Comparison of ENCODE assay signal across 19 cellular contexts in genomic region chr16:1926223-1926718, GRCh38. TPM values are rescaled to one million over a fixed set of nuclear protein-coding genes. Genes with fewer than 3 reads are reported as not detected.
DNase-seq lines count a peak whose midpoint lies in the region; ATAC-seq and TF ChIP-seq lines count a peak whose summit lies in the region.
"Had no signal": no experiment of that assay in that cellular context is flagged by ENCODE, and none has a peak within 500 bp of the region (broad histone marks: within the 10 kb centered on the region; RNA-seq: fewer than 3 reads in every experiment).

No MANE protein-coding gene starts in this region.

- no peak overlapping the region for H4K91ac ChIP-seq in neuronal stem cell (ENCODE audit: low read depth, low read length, poor library complexity)

- H3K27ac ChIP-seq in neuronal stem cell (replicated peaks; ENCODE audit: low read length) (no peak overlapping the region), dorsolateral prefrontal cortex (no peak overlapping the region)
- H3K27ac ChIP-seq: C4-2B had no signal

- no peak for TF ChIP-seq CTCF in dorsolateral prefrontal cortex (IDR thresholded peaks at IDR 0.05 in 54 of 56, conservative IDR thresholded peaks at IDR 0.05 in 2 of 56; ENCODE audit: low read depth in 1 of 56, partially characterized antibody in 56 of 56)

- H2BK120ac ChIP-seq in neuronal stem cell (ENCODE audit: low read depth, low read length): no peak overlapping the region

- no peak overlapping the region for H3K18ac ChIP-seq in neuronal stem cell (ENCODE audit: low read length)

- no peak overlapping the region for H3K14ac ChIP-seq in neuronal stem cell (ENCODE audit: low read length)

- WGBS in neuronal stem cell (ENCODE audit: extremely low coverage in 2 of 2, insufficient read length in 2 of 2, insufficient replicate concordance in 1 of 2), 2 donors: no CpG with 5 or more reads among the region's 11 CpGs

- peak; percentile 68 for DNase-seq in Caki2 (ENCODE audit: low read depth)
- DNase-seq in NT2/D1 (ENCODE audit: low read depth, low spot score): peak; percentile 42
- peak; percentile 19 for DNase-seq in kidney tubule cell (ENCODE audit: low spot score)
- no peak for DNase-seq in neuronal stem cell (ENCODE audit: low spot score)
- no peak for DNase-seq in dorsolateral prefrontal cortex
- no peak for DNase-seq in hippocampal formation (lab: John Stamatoyannopoulos, UW)
- DNase-seq: BE2C; CD4-positive, alpha-beta memory T cell; DMS153; DMS79 treated with DMSO at 0.1 percent for 48 hours; EL; GF-D8; GOT3; Karpas-422 had no signal

- H3K27me3 ChIP-seq in NT2/D1 (ENCODE audit: insufficient read depth, insufficient read length) (peaks cover 26% of the 10 kb centered on the region), neuronal stem cell (ENCODE audit: control insufficient read depth in 3 of 3, insufficient read depth in 3 of 3, low read depth in 1 of 3, low read length in 3 of 3) (peaks cover 0 to 54% (median 20%) of the 10 kb centered on the region in 3 experiments), dorsolateral prefrontal cortex (peaks cover 0 to 56% (median 35%) of the 10 kb centered on the region in 45 donors)

- peak overlapping the region; percentile 43 for H2BK5ac ChIP-seq in neuronal stem cell (ENCODE audit: low read length)

- in situ Hi-C loops in Caki2 (cut with HindIII; ENCODE audit: low pct_unique_long_range_greater_than_20kb, low sequenced_read_pairs): no loop called here

- H2BK15ac ChIP-seq in neuronal stem cell (ENCODE audit: low read length): no peak overlapping the region

- H2BK12ac ChIP-seq in neuronal stem cell (ENCODE audit: low read length): no peak overlapping the region

- no peak overlapping the region for H3K4me2 ChIP-seq in neuronal stem cell (ENCODE audit: insufficient read depth, low read length, poor library complexity, severe bottlenecking)

- H3K79me1 ChIP-seq in neuronal stem cell (ENCODE audit: low read depth, low read length): no peaks in the 10 kb centered on the region

- no peak overlapping the region for H3K23ac ChIP-seq in neuronal stem cell (ENCODE audit: low read depth, low read length, poor library complexity)

- ATAC-seq in GM21390 (IDR thresholded peaks at IDR 0.05; ENCODE audit: unreplicated experiment): no peak
- ATAC-seq: HepG2 had no signal

- H2AFZ ChIP-seq in neuronal stem cell (ENCODE audit: low read length): no peak overlapping the region

- no peaks in the 10 kb centered on the region for H3K36me3 ChIP-seq in NT2/D1 (ENCODE audit: insufficient read depth, insufficient read length, low read length)
- H3K36me3 ChIP-seq in neuronal stem cell (replicated peaks in 1 of 2; ENCODE audit: control insufficient read depth in 2 of 2, insufficient read depth in 2 of 2, low read length in 2 of 2): no peaks in the 10 kb centered on the region
- H3K36me3 ChIP-seq: BE2C, HAP-1 had no signal

- no peak overlapping the region for H3K9ac ChIP-seq in NT2/D1 (ENCODE audit: insufficient read length, low read depth)
- H3K9ac ChIP-seq in neuronal stem cell (ENCODE audit: low read depth, low read length, poor library complexity): peak overlapping the region; percentile 12

- no peak overlapping the region for H4K8ac ChIP-seq in neuronal stem cell (ENCODE audit: low read depth, low read length)

- intact Hi-C loops in dorsolateral prefrontal cortex (cut with DNase I): loop anchor here (5.0 kb wide), 1 partner anchor 64 kb away; no protein-coding TSS in a partner anchor

- H3K4me1 ChIP-seq in NT2/D1 (ENCODE audit: insufficient read depth, insufficient read length) (peaks cover 22% of the 10 kb centered on the region), neuronal stem cell (ENCODE audit: control insufficient read depth in 2 of 2, insufficient read depth in 1 of 2, low read depth in 1 of 2, low read length in 2 of 2) (peaks cover under 1 to 14% of the 10 kb centered on the region in 2 donors)
- H3K4me1 ChIP-seq: BE2C had no signal

- H3K4me3 ChIP-seq in NT2/D1 (ENCODE audit: insufficient read length, low read depth) (no peak overlapping the region), neuronal stem cell (ENCODE audit: low read length in 2 of 2) (no peak overlapping the region), dorsolateral prefrontal cortex (no peak overlapping the region)
- H3K4me3 ChIP-seq: HAP-1 had no signal

- peaks cover 8% of the 10 kb centered on the region; the same call in 1 of the 2 replicates for H3K9me3 ChIP-seq in NT2/D1 (ENCODE audit: insufficient read depth, low read length)
- H3K9me3 ChIP-seq in neuronal stem cell (replicated peaks in 1 of 2; ENCODE audit: control insufficient read depth in 2 of 2, insufficient read depth in 1 of 2, low read depth in 1 of 2, low read length in 2 of 2): peaks cover 0 to 3% of the 10 kb centered on the region in 2 donors
- H3K9me3 ChIP-seq: BE2C, HAP-1 had no signal

- H2AK5ac ChIP-seq in neuronal stem cell (ENCODE audit: low read depth, low read length): peak overlapping the region; percentile 86

- no peak overlapping the region for H3K4ac ChIP-seq in neuronal stem cell (ENCODE audit: low read length)

RNA-seq across cellular contexts. Expression of gene HS3ST6, which starts 8.1 kb away (rescaled TPM):
- total RNA-seq in Caki2 (2014; rRNA removed; shearing (Covaris generic); ENCODE audit: low replicate concordance): not detected in 2 replicates
- 1.1 TPM for polyA plus RNA-seq in neuronal stem cell (2013, experiment 1 of 2)
- 1.1 TPM for polyA plus RNA-seq in neuronal stem cell (2013, experiment 2 of 2)
- total RNA-seq in dorsolateral prefrontal cortex: not detected
- total RNA-seq: CD4-positive, alpha-beta memory T cell; HepG2 had no signal
- polyA plus RNA-seq: AG04450; CD4-positive, alpha-beta memory T cell; HepG2 had no signal

RNA-seq across cellular contexts. Expression of gene MSRB1, which starts 16.7 kb away (rescaled TPM):
- 275 and 288 TPM in 2 replicates for total RNA-seq in Caki2 (2014; rRNA removed; shearing (Covaris generic); ENCODE audit: low replicate concordance)
- 18.8 TPM for polyA plus RNA-seq in neuronal stem cell (2013, experiment 1 of 2)
- 17.3 TPM for polyA plus RNA-seq in neuronal stem cell (2013, experiment 2 of 2)
- 10 to 100 TPM in 109 of 120 experiments, 1 to 10 TPM in 11; 8.3 to 30.9 (median 14.0) TPM for total RNA-seq in dorsolateral prefrontal cortex

RNA-seq across cellular contexts. Expression of gene RPL3L, which starts 28.2 kb away (rescaled TPM):
- not detected in 2 replicates for total RNA-seq in Caki2 (2014; rRNA removed; shearing (Covaris generic); ENCODE audit: low replicate concordance)
- 0.06 TPM for polyA plus RNA-seq in neuronal stem cell (2013, experiment 1 of 2)
- polyA plus RNA-seq in neuronal stem cell (2013, experiment 2 of 2): 0.04 TPM
- under 1 TPM in 1 of 120 experiments, not detected in 119; 0.28 TPM for total RNA-seq in dorsolateral prefrontal cortex
- total RNA-seq: CD4-positive, alpha-beta memory T cell; HepG2 had no signal
- polyA plus RNA-seq: AG04450; CD4-positive, alpha-beta memory T cell had no signal

RNA-seq across cellular contexts. Expression of gene NDUFB10, which starts 33.1 kb away (rescaled TPM):
- 527 and 683 TPM in 2 replicates for total RNA-seq in Caki2 (2014; rRNA removed; shearing (Covaris generic); ENCODE audit: low replicate concordance)
- 135 TPM for polyA plus RNA-seq in neuronal stem cell (2013, experiment 1 of 2)
- polyA plus RNA-seq in neuronal stem cell (2013, experiment 2 of 2): 129 TPM
- total RNA-seq in dorsolateral prefrontal cortex: 100 to 1,000 TPM in 106 of 120 experiments, 10 to 100 TPM in 14; 74.8 to 178 (median 131) TPM

RNA-seq across cellular contexts. Expression of gene RPS2, which starts 38.4 kb away (rescaled TPM):
- total RNA-seq in Caki2 (2014; rRNA removed; shearing (Covaris generic); ENCODE audit: low replicate concordance): 7,960 and 10,766 TPM in 2 replicates
- polyA plus RNA-seq in neuronal stem cell (2013, experiment 1 of 2): 7,109 TPM
- 6,979 TPM for polyA plus RNA-seq in neuronal stem cell (2013, experiment 2 of 2)
- total RNA-seq in dorsolateral prefrontal cortex: 100 to 1,000 TPM; 252 to 559 (median 351) TPM

Comparison
In these comparisons a context has a peak if more than half of its experiments do, and no peak if none do; other contexts are left out.
1. DNase-seq: peak in Caki2 (single experiment), NT2/D1 (single experiment) and kidney tubule cell (single experiment); none in neuronal stem cell (single experiment), dorsolateral prefrontal cortex (0 of 10) and hippocampal formation (0 of 2).